43 cellular contexts compared by ENCODE assay signal in genomic region chr21:30629173-30629572, GRCh38. TPM values are rescaled to one million over a fixed set of nuclear protein-coding genes. Genes with fewer than 3 reads are reported as not detected.
"Had no signal": no experiment of that assay in that cellular context is flagged by ENCODE, and none has a peak within 500 bp of the region (broad histone marks: within the 10 kb centered on the region; RNA-seq: fewer than 3 reads in every experiment).

No MANE protein-coding gene starts in this region.

- H3K27ac ChIP-seq: ascending aorta, cardiac muscle cell, Peyer's patch, SJSA1, WERI-Rb-1 had no signal

- H3K4me1 ChIP-seq: ascending aorta, Peyer's patch, SJSA1 had no signal

- H3K27ac Mint-ChIP-seq: activated CD4-positive, alpha-beta memory T cell treated with anti-CD3 and anti-CD28 coated beads, Interleukin-2, amount 10 ng/mL, durations not matched to agents 7 days and 5 days; activated CD8-positive, alpha-beta memory T cell treated with anti-CD3 and anti-CD28 coated beads, Interleukin-2, amount 10 ng/mL, durations not matched to agents 7 days and 5 days; activated naive CD8-positive, alpha-beta T cell treated with anti-CD3 and anti-CD28 coated beads for 36 hours; activated T-helper 17 cell treated with anti-CD3 and anti-CD28 coated beads, Interleukin-2, amount 50 U/mL, for 72 hours had no signal

- H3K9me3 Mint-ChIP-seq: activated naive CD8-positive, alpha-beta T cell treated with anti-CD3 and anti-CD28 coated beads for 36 hours had no signal

- H3K4me1 Mint-ChIP-seq: activated CD4-positive, alpha-beta memory T cell treated with anti-CD3 and anti-CD28 coated beads, Interleukin-2, amount 10 ng/mL, durations not matched to agents 7 days and 5 days; activated CD8-positive, alpha-beta memory T cell treated with anti-CD3 and anti-CD28 coated beads, Interleukin-2, amount 10 ng/mL, durations not matched to agents 7 days and 5 days; activated naive CD8-positive, alpha-beta T cell treated with anti-CD3 and anti-CD28 coated beads for 36 hours; activated T-helper 17 cell treated with anti-CD3 and anti-CD28 coated beads, Interleukin-2, amount 50 U/mL, for 72 hours; central memory CD8-positive, alpha-beta T cell had no signal

- DNase-seq: activated CD4-positive, alpha-beta memory T cell treated with anti-CD3 and anti-CD28 coated beads, Interleukin-2, amount 10 ng/mL, durations not matched to agents 7 days and 5 days; activated CD4-positive, alpha-beta T cell treated with anti-CD3 and anti-CD28 coated beads for 1 hour; activated CD4-positive, alpha-beta T cell treated with anti-CD3 and anti-CD28 coated beads for 48 hours; activated CD4-positive, CD25-positive, alpha-beta regulatory T cell; activated CD8-positive, alpha-beta memory T cell treated with anti-CD3 and anti-CD28 coated beads for 24 hours; activated CD8-positive, alpha-beta memory T cell treated with anti-CD3 and anti-CD28 coated beads, Interleukin-2, amount 10 ng/mL, durations not matched to agents 7 days and 5 days; activated CD8-positive, alpha-beta memory T cell treated with anti-CD3 and anti-CD28 coated beads, Interleukin-2, amount 50 U/mL, for 48 hours; activated effector memory CD4-positive, alpha-beta T cell treated with anti-CD3 and anti-CD28 coated beads, Interleukin-2, amount 50 U/mL, for 16 hours; activated naive CD4-positive, alpha-beta T cell; activated naive CD4-positive, alpha-beta T cell treated with anti-CD3 and anti-CD28 coated beads, Interleukin-2, amount 50 U/mL, for 16 hours; activated naive CD8-positive, alpha-beta T cell treated with anti-CD3 and anti-CD28 coated beads for 36 hours; activated T-cell treated with anti-CD3 and anti-CD28 coated beads, Interleukin-2, amount 50 U/mL, for 48 hours; amygdala; Karpas-422; KBM-7; MM.1S; NCI-H1092 treated with DMSO at 0.1 percent for 48 hours; NCI-H1417; NCI-H146; NCI-H187; NCI-H2029 treated with DMSO at 0.1 percent for 48 hours; NCI-H2107; NCI-H2171 treated with DMSO at 0.1 percent for 48 hours; NCI-H345; NCI-H524 treated with DMSO at 0.1 percent for 48 hours; NK-92 treated with Interleukin-12 subunit alpha and Interleukin-12 subunit beta, amount 100 ng/mL, for 24 hours; PC-3; Peyer's patch; RPMI8226; SHP77 treated with DMSO at 0.1 percent for 48 hours; SW 1271; T-helper 1 cell; T-helper 2 cell; T-helper 9 cell; WERI-Rb-1 had no signal

- H3K4me3 ChIP-seq: ascending aorta, cardiac muscle cell, Peyer's patch, SJSA1 had no signal

- ATAC-seq: activated CD8-positive, alpha-beta memory T cell treated with anti-CD3 and anti-CD28 coated beads, Interleukin-2, amount 10 ng/mL, durations not matched to agents 7 days and 5 days; activated T-helper 17 cell treated with anti-CD3 and anti-CD28 coated beads, Interleukin-2, amount 50 U/mL, for 72 hours; PC-3; SK-N-SH treated with all-trans-retinoic acid at 6 μM for 48 hours had no signal

- H3K27me3 Mint-ChIP-seq: activated CD4-positive, alpha-beta memory T cell treated with anti-CD3 and anti-CD28 coated beads, Interleukin-2, amount 10 ng/mL, durations not matched to agents 7 days and 5 days; activated CD8-positive, alpha-beta memory T cell treated with anti-CD3 and anti-CD28 coated beads, Interleukin-2, amount 10 ng/mL, durations not matched to agents 7 days and 5 days; activated T-helper 17 cell treated with anti-CD3 and anti-CD28 coated beads, Interleukin-2, amount 50 U/mL, for 72 hours; central memory CD8-positive, alpha-beta T cell had no signal

- H3K27me3 ChIP-seq: ascending aorta, cardiac muscle cell, Peyer's patch, SJSA1 had no signal

- H3K4me3 Mint-ChIP-seq: activated CD4-positive, alpha-beta memory T cell treated with anti-CD3 and anti-CD28 coated beads, Interleukin-2, amount 10 ng/mL, durations not matched to agents 7 days and 5 days; activated CD8-positive, alpha-beta memory T cell treated with anti-CD3 and anti-CD28 coated beads, Interleukin-2, amount 10 ng/mL, durations not matched to agents 7 days and 5 days; activated naive CD8-positive, alpha-beta T cell treated with anti-CD3 and anti-CD28 coated beads for 36 hours; activated T-helper 17 cell treated with anti-CD3 and anti-CD28 coated beads, Interleukin-2, amount 50 U/mL, for 72 hours; central memory CD8-positive, alpha-beta T cell had no signal

- H3K36me3 Mint-ChIP-seq: activated CD8-positive, alpha-beta memory T cell treated with anti-CD3 and anti-CD28 coated beads, Interleukin-2, amount 10 ng/mL, durations not matched to agents 7 days and 5 days; activated naive CD8-positive, alpha-beta T cell treated with anti-CD3 and anti-CD28 coated beads for 36 hours had no signal

- H3K36me3 ChIP-seq: ascending aorta, cardiac muscle cell, Peyer's patch, SJSA1, WERI-Rb-1 had no signal

- H3K9me3 ChIP-seq: ascending aorta, SJSA1 had no signal

RNA-seq across cellular contexts. Expression of gene KRTAP20-2, which starts 5.8 kb away (rescaled TPM):
- total RNA-seq: activated CD4-positive, alpha-beta memory T cell treated with anti-CD3 and anti-CD28 coated beads, Interleukin-2, amount 10 ng/mL, durations not matched to agents 7 days and 5 days; activated CD8-positive, alpha-beta memory T cell treated with anti-CD3 and anti-CD28 coated beads, Interleukin-2, amount 10 ng/mL, durations not matched to agents 7 days and 5 days; activated naive CD8-positive, alpha-beta T cell treated with anti-CD3 and anti-CD28 coated beads for 36 hours; activated T-helper 17 cell treated with anti-CD3 and anti-CD28 coated beads, Interleukin-2, amount 50 U/mL, for 72 hours; ascending aorta; cardiac muscle cell; chondrocyte; NCI-H460; Peyer's patch; SJSA1 had no signal
- polyA plus RNA-seq: cardiac muscle cell had no signal

RNA-seq across cellular contexts. Expression of gene KRTAP20-4, which starts 8.7 kb away (rescaled TPM):
- total RNA-seq: activated CD4-positive, alpha-beta memory T cell treated with anti-CD3 and anti-CD28 coated beads, Interleukin-2, amount 10 ng/mL, durations not matched to agents 7 days and 5 days; activated CD8-positive, alpha-beta memory T cell treated with anti-CD3 and anti-CD28 coated beads, Interleukin-2, amount 10 ng/mL, durations not matched to agents 7 days and 5 days; activated naive CD8-positive, alpha-beta T cell treated with anti-CD3 and anti-CD28 coated beads for 36 hours; activated T-helper 17 cell treated with anti-CD3 and anti-CD28 coated beads, Interleukin-2, amount 50 U/mL, for 72 hours; ascending aorta; cardiac muscle cell; chondrocyte; NCI-H460; PC-3; Peyer's patch; SJSA1 had no signal
- polyA plus RNA-seq: cardiac muscle cell had no signal

RNA-seq across cellular contexts. Expression of gene KRTAP20-1, which starts 12.9 kb away (rescaled TPM):
- total RNA-seq: activated CD4-positive, alpha-beta memory T cell treated with anti-CD3 and anti-CD28 coated beads, Interleukin-2, amount 10 ng/mL, durations not matched to agents 7 days and 5 days; activated CD8-positive, alpha-beta memory T cell treated with anti-CD3 and anti-CD28 coated beads, Interleukin-2, amount 10 ng/mL, durations not matched to agents 7 days and 5 days; activated naive CD8-positive, alpha-beta T cell treated with anti-CD3 and anti-CD28 coated beads for 36 hours; activated T-helper 17 cell treated with anti-CD3 and anti-CD28 coated beads, Interleukin-2, amount 50 U/mL, for 72 hours; ascending aorta; cardiac muscle cell; chondrocyte; NCI-H460; PC-3; Peyer's patch; SJSA1 had no signal
- polyA plus RNA-seq: cardiac muscle cell had no signal

RNA-seq across cellular contexts. Expression of gene KRTAP20-3, which starts 13.5 kb away (rescaled TPM):
- total RNA-seq: activated CD4-positive, alpha-beta memory T cell treated with anti-CD3 and anti-CD28 coated beads, Interleukin-2, amount 10 ng/mL, durations not matched to agents 7 days and 5 days; activated CD8-positive, alpha-beta memory T cell treated with anti-CD3 and anti-CD28 coated beads, Interleukin-2, amount 10 ng/mL, durations not matched to agents 7 days and 5 days; activated naive CD8-positive, alpha-beta T cell treated with anti-CD3 and anti-CD28 coated beads for 36 hours; activated T-helper 17 cell treated with anti-CD3 and anti-CD28 coated beads, Interleukin-2, amount 50 U/mL, for 72 hours; ascending aorta; cardiac muscle cell; chondrocyte; NCI-H460; PC-3; Peyer's patch; SJSA1 had no signal
- polyA plus RNA-seq: cardiac muscle cell had no signal

RNA-seq across cellular contexts. Expression of gene KRTAP6-1, which starts 15.4 kb away (rescaled TPM):
- total RNA-seq: activated CD4-positive, alpha-beta memory T cell treated with anti-CD3 and anti-CD28 coated beads, Interleukin-2, amount 10 ng/mL, durations not matched to agents 7 days and 5 days; activated CD8-positive, alpha-beta memory T cell treated with anti-CD3 and anti-CD28 coated beads, Interleukin-2, amount 10 ng/mL, durations not matched to agents 7 days and 5 days; activated naive CD8-positive, alpha-beta T cell treated with anti-CD3 and anti-CD28 coated beads for 36 hours; activated T-helper 17 cell treated with anti-CD3 and anti-CD28 coated beads, Interleukin-2, amount 50 U/mL, for 72 hours; ascending aorta; cardiac muscle cell; chondrocyte; NCI-H460; PC-3; Peyer's patch; SJSA1 had no signal
- polyA plus RNA-seq: cardiac muscle cell had no signal
